31 cellular contexts compared by ENCODE assay signal in genomic region chr2:134642938-134643337, GRCh38.
"Had no signal": no experiment of that assay in that cellular context is flagged by ENCODE, and none has a peak within 500 bp of the region (broad histone marks: within the 10 kb centered on the region; RNA-seq: fewer than 3 reads in every experiment).

No MANE protein-coding gene starts in this region.

- H3K4me3 Mint-ChIP-seq: activated CD4-positive, alpha-beta memory T cell treated with anti-CD3 and anti-CD28 coated beads, Interleukin-2, amount 10 ng/mL, durations not matched to agents 7 days and 5 days; activated naive CD4-positive, alpha-beta T cell treated with anti-CD3 and anti-CD28 coated beads for 36 hours; activated T-cell treated with anti-CD3 and anti-CD28 coated beads, Interleukin-2, amount 50 U/mL, for 24 hours; brain had no signal

- H3K27me3 ChIP-seq: adrenal gland had no signal

- H3K27ac ChIP-seq: adrenal gland, PC-9, RWPE1, WERI-Rb-1 had no signal

- H3K9me3 Mint-ChIP-seq: activated CD4-positive, alpha-beta memory T cell treated with anti-CD3 and anti-CD28 coated beads, Interleukin-2, amount 10 ng/mL, durations not matched to agents 7 days and 5 days; activated naive CD4-positive, alpha-beta T cell treated with anti-CD3 and anti-CD28 coated beads for 36 hours; activated T-cell treated with anti-CD3 and anti-CD28 coated beads, Interleukin-2, amount 50 U/mL, for 24 hours; activated T-helper 2 cell treated with anti-CD3 and anti-CD28 coated beads, Interferon-gamma antibody, Interleukin-2, Interleukin-4, amounts not matched to agents 10 μg/mL and 5 μg/mL and 100 μg/mL, durations not matched to agents 14 hours and 24 hours and 36 hours had no signal

- H2AFZ ChIP-seq: PC-9 had no signal

- H3K9me3 ChIP-seq: adrenal gland had no signal

- H3K4me1 ChIP-seq: adrenal gland had no signal

- H3K4me2 ChIP-seq: PC-9 had no signal

- H3K36me3 ChIP-seq: adrenal gland, WERI-Rb-1 had no signal

- H3K27ac Mint-ChIP-seq: activated CD4-positive, alpha-beta memory T cell treated with anti-CD3 and anti-CD28 coated beads, Interleukin-2, amount 10 ng/mL, durations not matched to agents 7 days and 5 days; activated naive CD4-positive, alpha-beta T cell treated with anti-CD3 and anti-CD28 coated beads for 36 hours; activated naive CD4-positive, alpha-beta T cell treated with anti-CD3 and anti-CD28 coated beads, Interleukin-2, amount 50 U/mL, for 72 hours; activated T-cell treated with anti-CD3 and anti-CD28 coated beads, Interleukin-2, amount 50 U/mL, for 24 hours; activated T-helper 2 cell treated with anti-CD3 and anti-CD28 coated beads, Interferon-gamma antibody, Interleukin-2, Interleukin-4, amounts not matched to agents 10 μg/mL and 5 μg/mL and 100 μg/mL, durations not matched to agents 14 hours and 24 hours and 36 hours; brain had no signal

- H3K4me3 ChIP-seq: adrenal gland, PC-9 had no signal

- DNase-seq: activated CD4-positive, alpha-beta memory T cell treated with anti-CD3 and anti-CD28 coated beads, Interleukin-2, amount 10 ng/mL, durations not matched to agents 7 days and 5 days; activated CD4-positive, alpha-beta T cell treated with anti-CD3 and anti-CD28 coated beads for 1 hour; activated CD4-positive, alpha-beta T cell treated with anti-CD3 and anti-CD28 coated beads for 48 hours; activated CD4-positive, CD25-positive, alpha-beta regulatory T cell; activated CD8-positive, alpha-beta memory T cell treated with anti-CD3 and anti-CD28 coated beads for 24 hours; activated gamma-delta T cell treated with Interleukin-2 at 50 U/mL for 16 hours; activated naive CD4-positive, alpha-beta T cell treated with anti-CD3 and anti-CD28 coated beads for 36 hours; activated T-cell treated with anti-CD3 and anti-CD28 coated beads, Interleukin-2, amount 50 U/mL, for 24 hours; adrenal gland; caudate nucleus; cerebellar nuclear complex; NCI-H1092 treated with DMSO at 0.1 percent for 48 hours; NCI-H1417; NCI-H146; NCI-H187; NCI-H2029 treated with DMSO at 0.1 percent for 48 hours; NCI-H2107; NCI-H2171; NCI-H510A; NCI-H526; NCI-H748 treated with DMSO at 0.1 percent for 48 hours; NK-92 treated with Interleukin-12 subunit alpha and Interleukin-12 subunit beta, amount 100 ng/mL, for 24 hours; PC-9; SIG-M5; T1000; WERI-Rb-1 had no signal

- ATAC-seq: Right ventricle myocardium inferior had no signal

- H3K4me1 Mint-ChIP-seq: brain had no signal

- H3K36me3 Mint-ChIP-seq: brain had no signal
